ENCODE assay signal across 14 cellular contexts in genomic region chr5:56278267-56278826, GRCh38. TPM values are rescaled to one million over a fixed set of nuclear protein-coding genes. Genes with fewer than 3 reads are reported as not detected.
DNase-seq lines count a peak whose midpoint lies in the region; ATAC-seq, FAIRE-seq and TF ChIP-seq lines count a peak whose summit lies in the region.
"Had no signal": no experiment of that assay in that cellular context is flagged by ENCODE, and none has a peak within 500 bp of the region (broad histone marks: within the 10 kb centered on the region; RNA-seq: fewer than 3 reads in every experiment).

No MANE protein-coding gene starts in this region.

- H3K27ac ChIP-seq in endothelial cell of umbilical vein (ENCODE audit: insufficient read depth, low read depth, low read length) (peak overlapping the region; percentile 92), neural progenitor cell (peak overlapping the region; percentile 75)

- H4K20me1 ChIP-seq in endothelial cell of umbilical vein (replicated peaks; ENCODE audit: control insufficient read depth, extremely low read depth, insufficient read depth, low read length) (no peaks in the 10 kb centered on the region), neural progenitor cell (ENCODE audit: low read depth) (no peaks in the 10 kb centered on the region)

- H2AFZ ChIP-seq in endothelial cell of umbilical vein (ENCODE audit: low read depth, low read length) (peak overlapping the region; percentile 78), neural progenitor cell (replicated peaks) (peak overlapping the region; percentile 68)

- H3K4me1 ChIP-seq in endothelial cell of umbilical vein (ENCODE audit: control insufficient read depth, extremely low read depth, insufficient read depth, low read length): peaks cover 50% of the 10 kb centered on the region
- peaks cover 6% of the 10 kb centered on the region for H3K4me1 ChIP-seq in neural progenitor cell

- dilution Hi-C loops in endothelial cell of umbilical vein (cut with MboI; ENCODE audit: extremely low pct_ligation_motif_present, low sequenced_read_pairs): no loop called here

- H3K27me3 ChIP-seq in endothelial cell of umbilical vein (ENCODE audit: control insufficient read depth in 2 of 2, insufficient read depth in 2 of 2, low read length in 2 of 2) (no peaks in the 10 kb centered on the region), neural progenitor cell (no peaks in the 10 kb centered on the region)
- H3K27me3 ChIP-seq: upper lobe of left lung had no signal

- no TSS peak for BruUV-seq in endothelial cell of umbilical vein (replicated peaks; lab: Mats Ljungman, UMichigan)

- POLR2A ChIA-PET in endothelial cell of umbilical vein (lab: Charles Lee): no interaction called here

- no peaks in the 10 kb centered on the region for H3F3A ChIP-seq in neural progenitor cell (ENCODE audit: low read depth)

- FAIRE-seq in endothelial cell of umbilical vein (lab: Jason Lieb, UNC): no peak

- H3K4me3 ChIP-seq in AG10803 (ENCODE audit: low read length) (no peak overlapping the region), endothelial cell of umbilical vein (replicated peaks in 1 of 3; ENCODE audit: insufficient read depth in 1 of 3, low read depth in 1 of 3, low read length in 3 of 3) (no peak overlapping the region), neural progenitor cell (no peak overlapping the region)
- H3K4me3 ChIP-seq: skin epidermis, upper lobe of left lung had no signal

- H3K79me2 ChIP-seq in endothelial cell of umbilical vein (ENCODE audit: control insufficient read depth, insufficient read depth, low read length) (no peaks in the 10 kb centered on the region), neural progenitor cell (ENCODE audit: low read depth) (no peaks in the 10 kb centered on the region)

- no peak for TF ChIP-seq CTCF in AG10803 (conservative IDR thresholded peaks at IDR 0.05; ENCODE audit: low read length)
- no peak for TF ChIP-seq CTCF in endothelial cell of umbilical vein (IDR thresholded peaks at IDR 0.05; ENCODE audit: extremely low read depth in 1 of 2, insufficient read depth in 1 of 2, low read depth in 1 of 2, low read length in 2 of 2)
- no peak for TF ChIP-seq CTCF in neural progenitor cell (IDR thresholded peaks at IDR 0.05)

- H3K9me1 ChIP-seq in endothelial cell of umbilical vein (replicated peaks; ENCODE audit: control insufficient read depth, extremely low read depth, insufficient read depth, low read length): no peaks in the 10 kb centered on the region

- TF ChIP-seq RAD21 in Ishikawa (IDR thresholded peaks at IDR 0.05; ENCODE audit: low read depth): no peak

- peak overlapping the region; percentile 15 for H3K27ac Mint-ChIP-seq in neural progenitor cell
- H3K27ac Mint-ChIP-seq: B cell, WTC11 had no signal

- peaks cover 10% of the 10 kb centered on the region for H3K4me1 Mint-ChIP-seq in neural progenitor cell

- H3K9me3 Mint-ChIP-seq in neural progenitor cell: no peaks in the 10 kb centered on the region

- DNase-seq in AG10803 (ENCODE audit: low read depth) (peak; percentile 98), endothelial cell of umbilical vein (ENCODE audit: low read depth, low spot score) (peak; percentile 84), neural progenitor cell (ENCODE audit: low spot score) (peak; percentile 78), HPDE6-E6E7 (ENCODE audit: extremely low spot score) (no peak)
- DNase-seq in NK-92 treated with Interleukin-12 subunit alpha and Interleukin-12 subunit beta, amount 100 ng/mL, for 24 hours (lab: John Stamatoyannopoulos, UW): no peak
- DNase-seq: NCI-H1694 treated with DMSO at 0.1 percent for 48 hours, upper lobe of left lung had no signal

- ATAC-seq in GM18858 (IDR thresholded peaks at IDR 0.05; ENCODE audit: unreplicated experiment): no peak
- ATAC-seq in HG03354 (IDR thresholded peaks at IDR 0.05; ENCODE audit: poor library complexity, severe bottlenecking, unreplicated experiment): no peak
- ATAC-seq: WTC11 had no signal

- H3K36me3 Mint-ChIP-seq in neural progenitor cell: no peaks in the 10 kb centered on the region
- H3K36me3 Mint-ChIP-seq: WTC11 had no signal

- TF ChIP-seq POLR2A in endothelial cell of umbilical vein (IDR thresholded peaks at IDR 0.05; ENCODE audit: low read depth, low read length): no peak

- H3K4me2 ChIP-seq in endothelial cell of umbilical vein (ENCODE audit: insufficient read depth, low read length) (no peak overlapping the region), neural progenitor cell (peak overlapping the region; percentile 2)

- H3K9ac ChIP-seq in endothelial cell of umbilical vein (replicated peaks; ENCODE audit: extremely low read depth, insufficient read depth, low read length): peak overlapping the region; percentile 8
- H3K9ac ChIP-seq in neural progenitor cell: no peak overlapping the region

- intact Hi-C loops in endothelial cell of umbilical vein (cut with micrococcal nuclease): loop anchor here (2.0 to 10.0 kb wide), 3 partner anchors 202 to 540 kb away; no protein-coding TSS in a partner anchor

- peaks cover 2% of the 10 kb centered on the region for H3K27me3 Mint-ChIP-seq in neural progenitor cell (ENCODE audit: insufficient read depth, low read depth)
- H3K27me3 Mint-ChIP-seq: B cell had no signal

- no peak for TF ChIP-seq EP300 in Ishikawa (IDR thresholded peaks at IDR 0.05; ENCODE audit: borderline replicate concordance)

- no peaks in the 10 kb centered on the region for H3K36me3 ChIP-seq in endothelial cell of umbilical vein (ENCODE audit: control insufficient read depth in 2 of 2, extremely low read depth in 1 of 2, insufficient read depth in 2 of 2, low read length in 2 of 2)
- H3K36me3 ChIP-seq in neural progenitor cell: no peaks in the 10 kb centered on the region
- H3K36me3 ChIP-seq: upper lobe of left lung had no signal

- no peak overlapping the region for H3K4me3 Mint-ChIP-seq in neural progenitor cell
- H3K4me3 Mint-ChIP-seq: B cell, WTC11 had no signal

- CTCF ChIA-PET in endothelial cell of umbilical vein (lab: Charles Lee): interaction anchor here (1.3 to 1.7 kb wide), 2 partner anchors 560 kb away, joined by 3 to 7 read pairs; no protein-coding TSS in a partner anchor

- no peaks in the 10 kb centered on the region for H3K9me3 ChIP-seq in endothelial cell of umbilical vein (replicated peaks; ENCODE audit: control insufficient read depth, insufficient read depth, low read length)
- H3K9me3 ChIP-seq in neural progenitor cell (ENCODE audit: low read depth): no peaks in the 10 kb centered on the region
- H3K9me3 ChIP-seq: upper lobe of left lung had no signal

TF ChIP-seq in Ishikawa, 13 proteins besides CTCF, POLR2A, EP300 and RAD21:
- no peak for TF ChIP-seq TAF1 (IDR thresholded peaks at IDR 0.05; ENCODE audit: low read depth)
- no peak for TF ChIP-seq NFIC (IDR thresholded peaks at IDR 0.05)
- TF ChIP-seq YY1 (IDR thresholded peaks at IDR 0.05; ENCODE audit: low read depth): no peak
- TF ChIP-seq TEAD4 (IDR thresholded peaks at IDR 0.05): peak; percentile 51
- TF ChIP-seq CREB1 (IDR thresholded peaks at IDR 0.05; ENCODE audit: low read depth): no peak
- no peak for TF ChIP-seq CEBPB (IDR thresholded peaks at IDR 0.05)
- TF ChIP-seq USF1 (IDR thresholded peaks at IDR 0.05): no peak
- no peak for TF ChIP-seq FOXM1 (IDR thresholded peaks at IDR 0.05; ENCODE audit: borderline replicate concordance, low read depth)

TF ChIP-seq in endothelial cell of umbilical vein, 7 proteins besides CTCF, POLR2A, EP300 and RAD21:
- TF ChIP-seq JUN (IDR thresholded peaks at IDR 0.05; ENCODE audit: borderline replicate concordance, insufficient read depth, insufficient read length, low read depth) (no peak), MAX (IDR thresholded peaks at IDR 0.05; ENCODE audit: insufficient read depth, insufficient read length) (no peak), MYC (IDR thresholded peaks at IDR 0.05; ENCODE audit: low read depth, low read length) (no peak), FOS (IDR thresholded peaks at IDR 0.05; ENCODE audit: borderline replicate concordance, insufficient read depth, low read length) (no peak), EZH2 (IDR thresholded peaks at IDR 0.05; ENCODE audit: borderline replicate concordance, low read depth, low read length, severe bottlenecking) (no peak)

RNA-seq across cellular contexts. Expression of gene ANKRD55, which starts 45.2 kb away (rescaled TPM):
- total RNA-seq in endothelial cell of umbilical vein: 1.2 and 2.1 TPM in 2 replicates
- 1.0 and 1.4 TPM in 2 replicates for polyA plus RNA-seq in endothelial cell of umbilical vein
- polyA plus RNA-seq in endothelial cell of umbilical vein (2011; cell fraction: cytosol; rRNA removed): 1.4 and 1.7 TPM in 2 replicates
- 0.65 and 1.1 TPM in 2 replicates for polyA plus RNA-seq in endothelial cell of umbilical vein (2011; cell fraction: nucleus; rRNA removed)
- polyA plus RNA-seq in endothelial cell of umbilical vein (2012): 0.47 and 1.5 TPM in 2 replicates
- polyA minus RNA-seq in endothelial cell of umbilical vein: 1.0 and 1.1 TPM in 2 replicates
- polyA minus RNA-seq in endothelial cell of umbilical vein (2011; cell fraction: cytosol; rRNA and poly(A)+ RNA removed): not detected
- 0.67 and 0.91 TPM in 2 replicates for polyA minus RNA-seq in endothelial cell of umbilical vein (2011; cell fraction: nucleus; rRNA and poly(A)+ RNA removed)
- total RNA-seq in neural progenitor cell (ENCODE audit: low replicate concordance): not detected in 2 replicates
- total RNA-seq: B cell, SK-MEL-5, WTC11 had no signal

Comparison
In these comparisons a context has a peak if more than half of its experiments do, and no peak if none do; other contexts are left out.
1. DNase-seq: peak in AG10803 (single experiment), endothelial cell of umbilical vein (single experiment) and neural progenitor cell (single experiment); none in HPDE6-E6E7 (single experiment) and NK-92 treated with Interleukin-12 subunit alpha and Interleukin-12 subunit beta, amount 100 ng/mL, for 24 hours (single experiment).